In the genomic region with DNA sequence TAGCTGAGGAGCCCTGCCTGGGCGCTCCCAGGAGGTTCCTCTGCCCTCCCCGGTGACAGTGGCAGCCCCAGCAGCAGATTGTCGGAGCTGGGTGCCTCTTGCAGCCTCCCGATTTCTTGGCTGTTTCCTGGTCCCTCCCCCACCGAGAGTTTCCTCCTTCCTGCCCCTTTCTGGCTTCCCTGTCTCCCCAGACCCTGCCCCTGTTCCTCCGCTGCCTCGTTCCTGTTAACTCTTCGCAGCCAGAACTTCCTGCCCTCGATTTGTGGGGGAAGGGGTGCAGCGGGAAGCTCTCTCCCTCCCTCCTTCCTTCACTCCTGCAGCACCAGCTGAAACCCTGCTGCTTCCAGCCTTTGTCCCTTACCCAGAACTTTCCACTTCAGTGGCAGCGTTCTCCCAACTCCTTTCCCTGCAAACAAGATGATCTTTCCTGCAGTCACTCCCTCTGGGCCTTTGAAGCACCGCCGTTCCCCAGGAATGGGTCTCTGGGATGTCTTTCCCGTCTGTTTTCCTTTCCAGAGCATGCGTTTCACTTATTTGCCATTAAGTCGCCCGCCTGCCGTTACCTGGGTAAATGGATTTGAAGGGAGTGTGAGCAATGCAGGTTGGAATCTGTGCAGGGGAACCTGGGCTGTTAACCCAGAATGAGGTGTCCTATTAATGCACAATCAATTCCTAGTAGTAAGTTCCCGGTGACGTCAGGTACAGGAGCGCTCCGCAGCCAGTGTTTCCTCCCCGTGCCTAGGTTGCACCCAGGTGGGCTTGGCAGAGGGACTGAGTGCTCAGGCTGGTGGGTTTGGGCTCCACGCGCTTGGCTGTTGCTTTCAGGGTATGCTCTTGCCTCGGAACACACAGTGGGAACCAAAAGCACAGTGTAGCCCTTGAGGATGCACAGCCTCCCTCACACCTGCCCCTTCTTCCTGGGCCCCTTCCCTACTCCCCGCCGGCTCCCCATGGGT, we compare ENCODE assay signal across 9 cellular contexts. TPM values are rescaled to one million over a fixed set of nuclear protein-coding genes. Genes with fewer than 3 reads are reported as not detected.
DNase-seq lines count a peak whose midpoint lies in the region; ATAC-seq and TF ChIP-seq lines count a peak whose summit lies in the region.
"Had no signal": no experiment of that assay in that cellular context is flagged by ENCODE, and none has a peak within 500 bp of the region (broad histone marks: within the 10 kb centered on the region; RNA-seq: fewer than 3 reads in every experiment).

No MANE protein-coding gene starts in this region.

- intact Hi-C loops in CD4-positive, alpha-beta memory T cell (cut with micrococcal nuclease), result loop anchor here (1.0 kb wide), 1 partner anchor 18 kb away; no protein-coding TSS in a partner anchor
- intact Hi-C loops in breast epithelium (cut with DNase I; ENCODE audit: low total_unique reads), result no loop called here
- intact Hi-C loops in testis (cut with DNase I; ENCODE audit: low total_unique reads), result no loop called here

- POLR2A ChIA-PET in CD4-positive, alpha-beta memory T cell (lab: Charles Lee; ENCODE audit: partially characterized antibody), result interaction anchor here (1.0 to 17.3 kb wide), 14 partner anchors 8 to 344 kb away, joined by 3 to 1163 read pairs (median 15); a partner anchor contains a TSS

- H3K4me3 Mint-ChIP-seq in CD4-positive, alpha-beta memory T cell, result peak overlapping the region; percentile 92 to 98 (median 97)

- no peak for ATAC-seq in HG02623 (IDR thresholded peaks at IDR 0.05; ENCODE audit: unreplicated experiment)
- ATAC-seq: HCT116 had no signal

- CTCF ChIA-PET in CD4-positive, alpha-beta memory T cell (lab: Charles Lee; ENCODE audit: partially characterized antibody), result interaction anchor here (1.4 to 7.1 kb wide), 7 partner anchors 7 to 48 kb away, joined by 3 to 54 read pairs (median 6); a partner anchor contains a TSS

- peaks cover 29 to 53% of the 10 kb centered on the region in 2 donors for H3K36me3 Mint-ChIP-seq in CD4-positive, alpha-beta memory T cell

- peaks cover 35 to 85% (median 61%) of the 10 kb centered on the region in 4 donors for H3K4me1 Mint-ChIP-seq in CD4-positive, alpha-beta memory T cell

- in situ Hi-C loops in GM13977 (cut with MboI; ENCODE audit: low pct_unique_long_range_greater_than_20kb, low sequenced_read_pairs, unreplicated experiment), result no loop called here

- TF ChIP-seq POLR2A in breast epithelium (IDR thresholded peaks at IDR 0.05), result no peak
- no peak for TF ChIP-seq POLR2A in testis (IDR thresholded peaks at IDR 0.05)

- WGBS in testis, 2 donors, result 50 to 54% methylated on average over 28 of the region's 28 CpGs

- no peaks in the 10 kb centered on the region for H3K27me3 ChIP-seq in CD4-positive, alpha-beta memory T cell (ENCODE audit: insufficient read depth, low read length)
- no peaks in the 10 kb centered on the region for H3K27me3 ChIP-seq in breast epithelium
- H3K27me3 ChIP-seq in testis, result no peaks in the 10 kb centered on the region

- H3K9me3 ChIP-seq in CD4-positive, alpha-beta memory T cell (ENCODE audit: control insufficient read depth in 1 of 2, low read length in 2 of 2), result no peaks in the 10 kb centered on the region
- H3K9me3 ChIP-seq in breast epithelium (no peaks in the 10 kb centered on the region), testis (no peaks in the 10 kb centered on the region)

- H3K27ac ChIP-seq in CD4-positive, alpha-beta memory T cell (ENCODE audit: low read depth, low read length), result peak overlapping the region; percentile 80
- H3K27ac ChIP-seq in breast epithelium, result peak overlapping the region; percentile 74 to 92
- peak overlapping the region; percentile 65 to 79 for H3K27ac ChIP-seq in testis

- TF ChIP-seq CTCF in breast epithelium (IDR thresholded peaks at IDR 0.05), result no peak
- TF ChIP-seq CTCF in testis (IDR thresholded peaks at IDR 0.05), result no peak
- no peak for TF ChIP-seq CTCF in GM13977 (IDR thresholded peaks at IDR 0.05; ENCODE audit: extremely low read depth, insufficient read depth, missing control alignments)

- peaks cover 30% of the 10 kb centered on the region for H3K36me3 ChIP-seq in CD4-positive, alpha-beta memory T cell (ENCODE audit: insufficient read depth, low read length)
- no peaks in the 10 kb centered on the region for H3K36me3 ChIP-seq in breast epithelium
- no peaks in the 10 kb centered on the region for H3K36me3 ChIP-seq in testis (ENCODE audit: low read depth, missing control alignments)

- no peaks in the 10 kb centered on the region for H3K27me3 Mint-ChIP-seq in CD4-positive, alpha-beta memory T cell

- H3K27ac Mint-ChIP-seq in CD4-positive, alpha-beta memory T cell, result peak overlapping the region; percentile 92 to 98 (median 95)

- H3K9me3 Mint-ChIP-seq in CD4-positive, alpha-beta memory T cell, result no peaks in the 10 kb centered on the region

- DNase-seq in CD4-positive, alpha-beta memory T cell, result peak in 2 of 5 donors; percentile 28 to 54
- DNase-seq in NAMALWA (ENCODE audit: low spot score) (peak; percentile 50), breast epithelium (ENCODE audit: low spot score in 2 of 2) (peak in 1 of 2 donors; percentile 42), left kidney (ENCODE audit: low read depth, low spot score) (peak; percentile 92), testis (no peak), GM13977 (ENCODE audit: low spot score) (no peak)
- DNase-seq in central memory CD4-positive, alpha-beta T cell, result no peak

- peak overlapping the region; percentile 87 to 88 for H3K4me3 ChIP-seq in CD4-positive, alpha-beta memory T cell (ENCODE audit: low read length in 2 of 2)
- H3K4me3 ChIP-seq in breast epithelium (peak overlapping the region; percentile 12 to 99 (median 21)), testis (no peak overlapping the region)

- H3K4me1 ChIP-seq in CD4-positive, alpha-beta memory T cell (ENCODE audit: insufficient read depth, low read length), result peaks cover 87% of the 10 kb centered on the region
- peaks cover 38 to 61% of the 10 kb centered on the region in 2 donors for H3K4me1 ChIP-seq in breast epithelium
- peaks cover 90% of the 10 kb centered on the region for H3K4me1 ChIP-seq in testis

RNA-seq across cellular contexts. Expression of a gene that starts 4.3 kb away (rescaled TPM):
- total RNA-seq in CD4-positive, alpha-beta memory T cell, result 100 to 1,000 TPM; 299 to 310 TPM
- 10 to 100 TPM; 12.8 to 63.7 TPM for polyA plus RNA-seq in CD4-positive, alpha-beta memory T cell
- total RNA-seq in breast epithelium (10 to 100 TPM; 41.1 to 52.8 (median 52.1) TPM), testis (10 to 100 TPM; 64.3 to 87.6 TPM)
- polyA plus RNA-seq in testis (ENCODE audit: insufficient read depth, low read depth, low replicate concordance), result 45.6 TPM

RNA-seq across cellular contexts. Expression of a gene that starts 18.6 kb away (rescaled TPM):
- total RNA-seq in CD4-positive, alpha-beta memory T cell, result 100 to 1,000 TPM; 244 to 247 TPM
- 10 to 100 TPM; 12.0 to 31.3 TPM for polyA plus RNA-seq in CD4-positive, alpha-beta memory T cell
- total RNA-seq in breast epithelium, result 10 to 100 TPM; 23.7 to 51.8 (median 40.7) TPM
- 10 to 100 TPM; 66.2 to 73.3 TPM for total RNA-seq in testis
- 32.8 TPM for polyA plus RNA-seq in testis (ENCODE audit: insufficient read depth, low read depth, low replicate concordance)

RNA-seq across cellular contexts. Expression of a gene that starts 32.8 kb away (rescaled TPM):
- total RNA-seq in CD4-positive, alpha-beta memory T cell, result 10 to 100 TPM; 22.5 to 26.3 TPM
- polyA plus RNA-seq in CD4-positive, alpha-beta memory T cell, result 1 to 10 TPM in 1 of 2 donors, under 1 TPM in 1; 0.79 to 6.5 TPM
- total RNA-seq in breast epithelium (10 to 100 TPM; 28.8 to 55.2 (median 34.4) TPM), testis (1 to 10 TPM; 6.9 to 9.8 TPM)
- polyA plus RNA-seq in testis (ENCODE audit: insufficient read depth, low read depth, low replicate concordance), result 8.6 TPM

Comparison
In these comparisons a context has a peak if more than half of its experiments do, and no peak if none do; other contexts are left out.
1. DNase-seq: peak in NAMALWA (single experiment) and left kidney (single experiment); none in testis (single experiment), GM13977 (single experiment) and central memory CD4-positive, alpha-beta T cell (single experiment).
2. H3K4me3 ChIP-seq: peak in CD4-positive, alpha-beta memory T cell (2 of 2) and breast epithelium (3 of 3); none in testis (0 of 2).
3. Peak in every context shown above with its lines, with median percentiles within 50 percentile points of each other: H3K27ac ChIP-seq.